ENCODE assay signal across 26 cellular contexts in the genomic region with DNA sequence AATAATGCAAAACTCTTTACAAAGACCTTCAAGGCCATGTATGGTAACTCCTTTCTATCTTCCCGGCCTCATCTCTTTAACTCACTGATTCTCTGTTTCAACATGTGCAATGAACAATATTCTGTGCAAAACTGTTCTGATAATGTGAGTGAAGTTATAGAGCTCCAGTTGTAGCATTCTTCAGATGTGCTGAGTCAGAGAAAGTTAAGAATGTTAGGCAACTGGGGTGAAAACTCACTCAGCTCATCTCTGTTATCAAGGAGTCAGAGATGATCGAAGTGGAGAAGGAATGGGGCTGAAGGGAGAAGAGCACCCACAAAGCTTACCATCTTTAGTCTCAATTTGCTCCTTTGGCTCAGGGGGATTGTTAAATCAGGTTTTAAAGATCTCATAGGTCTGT.
"Had no signal": no experiment of that assay in that cellular context is flagged by ENCODE, and none has a peak within 500 bp of the region (broad histone marks: within the 10 kb centered on the region; RNA-seq: fewer than 3 reads in every experiment).

No MANE protein-coding gene starts in this region.

- H3K27me3 ChIP-seq: ascending aorta, gastroesophageal sphincter had no signal

- H3K4me1 Mint-ChIP-seq: activated CD4-positive, alpha-beta T cell treated with anti-CD3 and anti-CD28 coated beads, Interleukin-2, amount 10 ng/mL, durations not matched to agents 7 days and 5 days; activated CD8-positive, alpha-beta memory T cell treated with anti-CD3 and anti-CD28 coated beads, Interleukin-2, amount 10 ng/mL, durations not matched to agents 7 days and 5 days; activated naive CD4-positive, alpha-beta T cell treated with anti-CD3 and anti-CD28 coated beads, Interleukin-2, amount 50 U/mL, for 24 hours had no signal

- H3K36me3 ChIP-seq: ascending aorta, gastroesophageal sphincter, thoracic aorta, WERI-Rb-1 had no signal

- H3K4me3 ChIP-seq: ascending aorta, gastroesophageal sphincter, thoracic aorta had no signal

- H3K27ac ChIP-seq: ascending aorta, epithelial cell of prostate, gastroesophageal sphincter, thoracic aorta, WERI-Rb-1 had no signal

- ATAC-seq: activated CD8-positive, alpha-beta memory T cell treated with anti-CD3 and anti-CD28 coated beads, Interleukin-2, amount 10 ng/mL, durations not matched to agents 7 days and 5 days; activated CD8-positive, alpha-beta T cell treated with anti-CD3 and anti-CD28 coated beads for 36 hours; gastroesophageal sphincter; left ventricle myocardium superior; natural killer cell treated with Interleukin-12 subunit alpha and Interleukin-12 subunit beta and Interleukin-15 and Interleukin-18, amount 100 ng/mL, for 72 hours had no signal

- H3K4me3 Mint-ChIP-seq: activated CD4-positive, alpha-beta T cell treated with anti-CD3 and anti-CD28 coated beads, Interleukin-2, amount 10 ng/mL, durations not matched to agents 7 days and 5 days; activated CD8-positive, alpha-beta memory T cell treated with anti-CD3 and anti-CD28 coated beads, Interleukin-2, amount 10 ng/mL, durations not matched to agents 7 days and 5 days; activated CD8-positive, alpha-beta T cell treated with anti-CD3 and anti-CD28 coated beads for 36 hours; activated naive CD4-positive, alpha-beta T cell treated with anti-CD3 and anti-CD28 coated beads, Interleukin-2, amount 50 U/mL, for 24 hours; activated T-helper 1 cell treated with anti-CD3 and anti-CD28 coated beads, Interleukin-12 subunit alpha, Interleukin-12 subunit beta, Interleukin-2, Interleukin-4 antibody, amounts not matched to agents 30 ng/mL and 10 ng/mL and 1 ng/mL, durations not matched to agents 14 hours and 24 hours and 36 hours; natural killer cell treated with Interleukin-12 subunit alpha and Interleukin-12 subunit beta and Interleukin-15 and Interleukin-18, amount 100 ng/mL, for 72 hours; type B pancreatic cell had no signal

- H3K36me3 Mint-ChIP-seq: activated CD8-positive, alpha-beta memory T cell treated with anti-CD3 and anti-CD28 coated beads, Interleukin-2, amount 10 ng/mL, durations not matched to agents 7 days and 5 days; activated naive CD4-positive, alpha-beta T cell treated with anti-CD3 and anti-CD28 coated beads, Interleukin-2, amount 50 U/mL, for 24 hours; natural killer cell treated with Interleukin-12 subunit alpha and Interleukin-12 subunit beta and Interleukin-15 and Interleukin-18, amount 100 ng/mL, for 72 hours; type B pancreatic cell had no signal

- H3K27me3 Mint-ChIP-seq: activated CD4-positive, alpha-beta T cell treated with anti-CD3 and anti-CD28 coated beads, Interleukin-2, amount 10 ng/mL, durations not matched to agents 7 days and 5 days; activated CD8-positive, alpha-beta memory T cell treated with anti-CD3 and anti-CD28 coated beads, Interleukin-2, amount 10 ng/mL, durations not matched to agents 7 days and 5 days; activated CD8-positive, alpha-beta T cell treated with anti-CD3 and anti-CD28 coated beads for 36 hours; activated naive CD4-positive, alpha-beta T cell treated with anti-CD3 and anti-CD28 coated beads, Interleukin-2, amount 50 U/mL, for 24 hours; natural killer cell treated with Interleukin-12 subunit alpha and Interleukin-12 subunit beta and Interleukin-15 and Interleukin-18, amount 100 ng/mL, for 72 hours; progenitor cell of endocrine pancreas; type B pancreatic cell had no signal

- DNase-seq: activated CD4-positive, alpha-beta T cell treated with anti-CD3 and anti-CD28 coated beads, Interleukin-2, amount 10 ng/mL, durations not matched to agents 7 days and 5 days; activated CD4-positive, CD25-positive, alpha-beta regulatory T cell treated with anti-CD3 and anti-CD28 coated beads, Interleukin-2, amount 50 U/mL, for 72 hours; activated CD8-positive, alpha-beta memory T cell treated with anti-CD3 and anti-CD28 coated beads, Interleukin-2, amount 10 ng/mL, durations not matched to agents 7 days and 5 days; activated CD8-positive, alpha-beta T cell treated with anti-CD3 and anti-CD28 coated beads for 36 hours; activated gamma-delta T cell; activated T-cell treated with anti-CD3 and anti-CD28 coated beads for 4 hours; cerebellar nuclear complex; cortex of kidney; head of caudate nucleus; hypothalamus; left ventricle myocardium superior; mammary epithelial cell; midbrain; retina; stimulated activated CD4-positive, alpha-beta T cell treated with anti-CD3 and anti-CD28 coated beads, Interleukin-4, amount 100 ng/mL, for 24 hours; stimulated activated naive CD4-positive, alpha-beta T cell treated with Interleukin-2 at 50 U/mL for 16 hours; WERI-Rb-1 had no signal

- H3K27ac Mint-ChIP-seq: activated CD4-positive, alpha-beta T cell treated with anti-CD3 and anti-CD28 coated beads, Interleukin-2, amount 10 ng/mL, durations not matched to agents 7 days and 5 days; activated CD8-positive, alpha-beta memory T cell treated with anti-CD3 and anti-CD28 coated beads, Interleukin-2, amount 10 ng/mL, durations not matched to agents 7 days and 5 days; activated CD8-positive, alpha-beta T cell treated with anti-CD3 and anti-CD28 coated beads for 36 hours; activated naive CD4-positive, alpha-beta T cell treated with anti-CD3 and anti-CD28 coated beads, Interleukin-2, amount 50 U/mL, for 24 hours; activated T-helper 1 cell treated with anti-CD3 and anti-CD28 coated beads, Interleukin-12 subunit alpha, Interleukin-12 subunit beta, Interleukin-2, Interleukin-4 antibody, amounts not matched to agents 30 ng/mL and 10 ng/mL and 1 ng/mL, durations not matched to agents 14 hours and 24 hours and 36 hours; natural killer cell treated with Interleukin-12 subunit alpha and Interleukin-12 subunit beta and Interleukin-15 and Interleukin-18, amount 100 ng/mL, for 72 hours; progenitor cell of endocrine pancreas; type B pancreatic cell had no signal

- H3K9me3 ChIP-seq: thoracic aorta had no signal

- H3K4me1 ChIP-seq: ascending aorta, gastroesophageal sphincter had no signal
